23 cellular contexts compared by ENCODE assay signal in the genomic region with DNA sequence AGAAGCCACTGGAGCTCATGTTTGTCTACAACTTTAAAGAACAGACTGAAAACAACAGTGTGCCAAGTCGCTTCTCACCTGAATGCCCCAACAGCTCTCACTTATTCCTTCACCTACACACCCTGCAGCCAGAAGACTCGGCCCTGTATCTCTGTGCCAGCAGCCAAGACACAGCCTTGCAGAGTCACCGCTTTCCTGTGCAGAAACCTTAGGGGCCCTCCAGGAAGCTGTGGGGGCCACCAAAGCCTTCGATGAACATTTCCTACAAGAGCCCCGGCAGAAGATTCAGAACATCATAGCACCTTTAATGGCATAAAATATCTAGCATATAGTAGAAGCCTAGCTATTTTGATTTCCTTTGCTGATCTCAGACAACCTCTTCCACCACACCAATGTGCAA.
DNase-seq lines count a peak whose midpoint lies in the region; ATAC-seq, FAIRE-seq and TF ChIP-seq lines count a peak whose summit lies in the region.
"Had no signal": no experiment of that assay in that cellular context is flagged by ENCODE, and none has a peak within 500 bp of the region (broad histone marks: within the 10 kb centered on the region; RNA-seq: fewer than 3 reads in every experiment).

No MANE protein-coding gene starts in this region.

- H3K9ac ChIP-seq in BLaER1 (no peak overlapping the region), H1 (replicated peaks in 1 of 4; ENCODE audit: extremely low read depth in 1 of 4, low read depth in 3 of 4, low read length in 3 of 4) (no peak overlapping the region)

- H3K36me3 ChIP-seq in BLaER1 (no peaks in the 10 kb centered on the region), H1 (ENCODE audit: control insufficient read depth in 2 of 4, insufficient read depth in 4 of 4, low read length in 3 of 4) (no peaks in the 10 kb centered on the region), body of pancreas (replicated peaks in 1 of 2; ENCODE audit: insufficient read depth in 1 of 2, low read depth in 2 of 2) (no peaks in the 10 kb centered on the region)
- H3K36me3 ChIP-seq: cardiac muscle cell, esophagus squamous epithelium, stomach had no signal

- no peak overlapping the region for H3K23ac ChIP-seq in H1 (ENCODE audit: insufficient read length)

- H2AFZ ChIP-seq in H1 (ENCODE audit: low read length): 0 out of 2 replicates have a peak overlapping the region, but pooled peaks have one; percentile 7

- H3K56ac ChIP-seq in H1 (replicated peaks; ENCODE audit: insufficient read length, low read depth, low read length): no peak overlapping the region

- H3K9me3 ChIP-seq in BLaER1: peaks cover 4% of the 10 kb centered on the region; the same call in 1 of the 2 replicates
- H3K9me3 ChIP-seq in H1 (ENCODE audit: insufficient read depth in 2 of 2, low read depth in 1 of 2, low read length in 1 of 2): no peaks in the 10 kb centered on the region
- H3K9me3 ChIP-seq in body of pancreas: no peaks in the 10 kb centered on the region
- H3K9me3 ChIP-seq: esophagus squamous epithelium, stomach had no signal

- H3K4me1 Mint-ChIP-seq in T-helper 2 cell treated with Interferon-gamma antibody and Interleukin-4, amounts not matched to agents 5 μg/mL and 100 μg/mL, for 36 hours (ENCODE audit: low read depth): no peaks in the 10 kb centered on the region

- peak; percentile 31 for DNase-seq in activated CD4-positive, alpha-beta T cell treated with anti-CD3 and anti-CD28 coated beads for 1 hour
- no peak for DNase-seq in activated CD4-positive, alpha-beta T cell treated with anti-CD3 and anti-CD28 coated beads, Interleukin-2, amount 50 U/mL, for 4 hours
- no peak for DNase-seq in T-helper 2 cell treated with Interferon-gamma antibody and Interleukin-4, amounts not matched to agents 5 μg/mL and 100 μg/mL, for 36 hours (ENCODE audit: low spot score)
- DNase-seq in H1 (ENCODE audit: low read depth in 1 of 2, low spot score in 2 of 2) (no peak), body of pancreas (no peak), GM20000 (ENCODE audit: low spot score) (no peak)
- DNase-seq: 8988T, C1 segment of cervical spinal cord, DMS53, esophagus squamous epithelium, glutamatergic neuron, NCI-H2081 treated with DMSO at 0.1 percent for 48 hours, NCI-H510A treated with DMSO at 0.1 percent for 48 hours, SHP77 treated with DMSO at 0.1 percent for 48 hours, stomach, T1000 had no signal

- WGBS in H1 (ENCODE audit: extremely low coverage in 1 of 2, insufficient coverage in 1 of 2, insufficient read length in 1 of 2, insufficient replicate concordance in 2 of 2, low coverage in 1 of 2, low lambda C conversion rate in 2 of 2, missing lambda C conversion rate in 1 of 2), 2 experiments: 88% methylated on average over 5 of the region's 5 CpGs; no CpG with 5 or more reads in 1 of the 2 experiments
- WGBS in body of pancreas, 2 donors: 76 to 88% methylated on average over 5 of the region's 5 CpGs

- no peak overlapping the region for H4K8ac ChIP-seq in H1 (ENCODE audit: extremely low read depth, insufficient read depth, low read length)

- no peak for TF ChIP-seq CTCF in H1 (IDR thresholded peaks at IDR 0.05; ENCODE audit: control extremely low read depth in 1 of 3, insufficient read depth in 1 of 3, low read depth in 1 of 3, low read length in 3 of 3)
- no peak for TF ChIP-seq CTCF in body of pancreas (IDR thresholded peaks at IDR 0.05)
- TF ChIP-seq CTCF in GM20000 (IDR thresholded peaks at IDR 0.05; ENCODE audit: extremely low read depth, missing control alignments): no peak

- no peak for TF ChIP-seq RAD21 in H1 (IDR thresholded peaks at IDR 0.05 in 1 of 2, conservative IDR thresholded peaks at IDR 0.05 in 1 of 2; ENCODE audit: low read depth in 2 of 2, low read length in 2 of 2)

- no peak overlapping the region for H2BK5ac ChIP-seq in H1 (ENCODE audit: low read depth, low read length)

- H4K5ac ChIP-seq in H1 (ENCODE audit: insufficient read length, low read depth, low read length): no peak overlapping the region

- TF ChIP-seq POLR2A in H1 (IDR thresholded peaks at IDR 0.05; ENCODE audit: control extremely low read depth in 1 of 2, low read depth in 2 of 2, low read length in 2 of 2) (no peak), body of pancreas (IDR thresholded peaks at IDR 0.05) (no peak)

- H3K4ac ChIP-seq in H1 (replicated peaks; ENCODE audit: insufficient read length, low read depth, low read length): no peak overlapping the region

- H3K4me3 Mint-ChIP-seq in T-helper 2 cell treated with Interferon-gamma antibody and Interleukin-4, amounts not matched to agents 5 μg/mL and 100 μg/mL, for 36 hours: no peak overlapping the region

- peak overlapping the region; percentile 65 for H3K4me2 ChIP-seq in BLaER1
- no peak overlapping the region for H3K4me2 ChIP-seq in H1 (ENCODE audit: insufficient read depth in 1 of 2, low read depth in 2 of 2, low read length in 2 of 2)

- no peaks in the 10 kb centered on the region for H3K79me1 ChIP-seq in H1 (ENCODE audit: low read depth, low read length)

- H3K4me1 ChIP-seq in BLaER1: peaks cover 23% of the 10 kb centered on the region
- H3K4me1 ChIP-seq in H1 (replicated peaks in 1 of 4; ENCODE audit: control insufficient read depth in 3 of 4, insufficient read depth in 4 of 4, low read length in 3 of 4): no peaks in the 10 kb centered on the region
- no peaks in the 10 kb centered on the region for H3K4me1 ChIP-seq in body of pancreas
- H3K4me1 ChIP-seq: esophagus squamous epithelium, stomach had no signal

- no peaks in the 10 kb centered on the region for H3K79me2 ChIP-seq in H1 (ENCODE audit: control insufficient read depth in 1 of 2, insufficient read depth in 2 of 2, low read length in 2 of 2)

- no peaks in the 10 kb centered on the region for H3K9me3 Mint-ChIP-seq in T-helper 2 cell treated with Interferon-gamma antibody and Interleukin-4, amounts not matched to agents 5 μg/mL and 100 μg/mL, for 36 hours

- no peaks in the 10 kb centered on the region for H3K27me3 ChIP-seq in BLaER1
- no peaks in the 10 kb centered on the region for H3K27me3 ChIP-seq in H1 (replicated peaks in 1 of 4; ENCODE audit: control insufficient read depth in 3 of 4, extremely low read depth in 1 of 4, insufficient read depth in 3 of 4, low read length in 3 of 4)
- H3K27me3 ChIP-seq in body of pancreas: no peaks in the 10 kb centered on the region
- H3K27me3 ChIP-seq: cardiac muscle cell had no signal

- H2BK120ac ChIP-seq in H1 (replicated peaks; ENCODE audit: low read depth, low read length): no peak overlapping the region

- FAIRE-seq in H1 (lab: Jason Lieb, UNC): no peak

- no peak overlapping the region for H3K14ac ChIP-seq in H1 (ENCODE audit: insufficient read length)

- H3K23me2 ChIP-seq in H1 (ENCODE audit: low read depth, low read length): no peaks in the 10 kb centered on the region

- H3K36me3 Mint-ChIP-seq in T-helper 2 cell treated with Interferon-gamma antibody and Interleukin-4, amounts not matched to agents 5 μg/mL and 100 μg/mL, for 36 hours (ENCODE audit: low read depth): no peaks in the 10 kb centered on the region
- H3K36me3 Mint-ChIP-seq: IgD-negative memory B cell had no signal

- no peak overlapping the region for H3K4me3 ChIP-seq in BLaER1
- no peak overlapping the region for H3K4me3 ChIP-seq in H1 (ENCODE audit: extremely low read depth in 1 of 4, insufficient read depth in 2 of 4, low read depth in 3 of 4, low read length in 4 of 4)
- no peak overlapping the region for H3K4me3 ChIP-seq in body of pancreas
- H3K4me3 ChIP-seq: cardiac muscle cell, esophagus squamous epithelium, lung, skin epidermis, stomach had no signal

- no peak for ATAC-seq in body of pancreas
- no peak for ATAC-seq in HG02884 (IDR thresholded peaks at IDR 0.05; ENCODE audit: unreplicated experiment)

- H3K18ac ChIP-seq in H1 (ENCODE audit: extremely low read depth, low read length): no peak overlapping the region

- TF ChIP-seq EP300 in H1 (IDR thresholded peaks at IDR 0.05; ENCODE audit: borderline replicate concordance in 1 of 2, low read depth in 2 of 2, low read length in 2 of 2): no peak

- H4K20me1 ChIP-seq in BLaER1: no peaks in the 10 kb centered on the region
- H4K20me1 ChIP-seq in H1 (replicated peaks in 1 of 2; ENCODE audit: control insufficient read depth in 1 of 2, insufficient read depth in 2 of 2, low read length in 2 of 2): no peaks in the 10 kb centered on the region

- peaks cover 24% of the 10 kb centered on the region for H3K27me3 Mint-ChIP-seq in T-helper 2 cell treated with Interferon-gamma antibody and Interleukin-4, amounts not matched to agents 5 μg/mL and 100 μg/mL, for 36 hours (ENCODE audit: low read depth)

- no peak overlapping the region for H2BK15ac ChIP-seq in H1 (ENCODE audit: low read length)

- no peak overlapping the region for H4K91ac ChIP-seq in H1 (replicated peaks; ENCODE audit: insufficient read length, low read length)

- POLR2A ChIA-PET in H1 (lab: Charles Lee; ENCODE audit: partially characterized antibody): no interaction called here

- no peak overlapping the region for H2BK20ac ChIP-seq in H1 (ENCODE audit: low read length)

- peak overlapping the region; percentile 34 for H3K27ac Mint-ChIP-seq in T-helper 2 cell treated with Interferon-gamma antibody and Interleukin-4, amounts not matched to agents 5 μg/mL and 100 μg/mL, for 36 hours
- H3K27ac Mint-ChIP-seq: IgD-negative memory B cell, progenitor cell of endocrine pancreas had no signal

- CTCF ChIA-PET in H1 (lab: Charles Lee; ENCODE audit: partially characterized antibody): interaction anchor here (0.6 to 6.0 kb wide), 24 partner anchors 10 to 565 kb away, joined by 3 to 42 read pairs (median 4); no protein-coding TSS in a partner anchor

- no peak overlapping the region for H2AK5ac ChIP-seq in H1 (ENCODE audit: low read depth, low read length)

- no peak overlapping the region for H2BK12ac ChIP-seq in H1 (ENCODE audit: low read depth, low read length)

- H3K27ac ChIP-seq in BLaER1 (no peak overlapping the region), H1 (ENCODE audit: low read depth, low read length) (no peak overlapping the region), body of pancreas (no peak overlapping the region)
- H3K27ac ChIP-seq: cardiac muscle cell, esophagus squamous epithelium, stomach had no signal

- intact Hi-C loops in body of pancreas (cut with DNase I): no loop called here

TF ChIP-seq in H1, 55 proteins besides CTCF, POLR2A, EP300 and RAD21 (continues in another document):
- no peak for TF ChIP-seq FOSL1 (IDR thresholded peaks at IDR 0.05; ENCODE audit: insufficient read depth, low read depth, low read length)
- TF ChIP-seq PHF8 (conservative IDR thresholded peaks at IDR 0.05; ENCODE audit: low read depth, low read length): no peak
- no peak for TF ChIP-seq TBP (IDR thresholded peaks at IDR 0.05; ENCODE audit: low read depth, low read length)
- no peak for TF ChIP-seq SAP30 (IDR thresholded peaks at IDR 0.05; ENCODE audit: insufficient read depth, insufficient replicate concordance, low read length)
- no peak for TF ChIP-seq SP1 (IDR thresholded peaks at IDR 0.05; ENCODE audit: low read depth, low read length)
- no peak for TF ChIP-seq TEAD4 (IDR thresholded peaks at IDR 0.05; ENCODE audit: low read depth, low read length)
- TF ChIP-seq NRF1 (IDR thresholded peaks at IDR 0.05; ENCODE audit: low read depth, low read length): no peak
- TF ChIP-seq SRF (IDR thresholded peaks at IDR 0.05; ENCODE audit: low read depth, low read length): no peak
- no peak for TF ChIP-seq MAFK (IDR thresholded peaks at IDR 0.05; ENCODE audit: low read depth, low read length)
- TF ChIP-seq TAF1 (IDR thresholded peaks at IDR 0.05; ENCODE audit: low read depth, low read length): no peak
